Comparison of ENCODE assay signal across 6 cellular contexts in genomic region chr14:35915185-35915584, GRCh38.
"Had no signal": no experiment of that assay in that cellular context is flagged by ENCODE, and none has a peak within 500 bp of the region (broad histone marks: within the 10 kb centered on the region; RNA-seq: fewer than 3 reads in every experiment).

No MANE protein-coding gene starts in this region.

- DNase-seq: GDM1, GF-D8 had no signal

- H3K4me3 ChIP-seq: GM12878 had no signal

- ATAC-seq: GM12878 had no signal

- FAIRE-seq: G401.6, GM12878, GM12891, GM12892 had no signal
